Comparison of ENCODE assay signal across 8 cellular contexts in genomic region chr3:107235923-107236315, GRCh38.
DNase-seq lines count a peak whose midpoint lies in the region; ATAC-seq and FAIRE-seq lines count a peak whose summit lies in the region.

No MANE protein-coding gene starts in this region.

- H3K9me3 ChIP-seq in CD4-positive, alpha-beta memory T cell (ENCODE audit: control insufficient read depth in 1 of 2, low read length in 2 of 2), result no peaks in the 10 kb centered on the region
- no peaks in the 10 kb centered on the region for H3K9me3 ChIP-seq in mesodermal cell (ENCODE audit: control insufficient read depth, low read length)

- H3K4me3 Mint-ChIP-seq in CD4-positive, alpha-beta memory T cell, result peak overlapping the region; percentile 6 to 73 (median 49)
- H3K4me3 Mint-ChIP-seq in activated CD4-positive, alpha-beta T cell treated with anti-CD3 and anti-CD28 coated beads, Interleukin-2, amount 10 ng/mL, durations not matched to agents 24 days and 14 days, result peak overlapping the region; percentile 71

- no peak overlapping the region for H3K27ac Mint-ChIP-seq in CD4-positive, alpha-beta memory T cell
- H3K27ac Mint-ChIP-seq in activated CD4-positive, alpha-beta T cell treated with anti-CD3 and anti-CD28 coated beads, Interleukin-2, amount 10 ng/mL, durations not matched to agents 24 days and 14 days, result no peak overlapping the region

- CTCF ChIA-PET in CD4-positive, alpha-beta memory T cell (lab: Charles Lee; ENCODE audit: partially characterized antibody), result interaction anchor here (0.7 to 5.7 kb wide), 37 partner anchors 8 to 1317 kb away, joined by 3 to 49 read pairs (median 4); no protein-coding TSS in a partner anchor

- no peaks in the 10 kb centered on the region for H3K9me3 Mint-ChIP-seq in CD4-positive, alpha-beta memory T cell
- no peaks in the 10 kb centered on the region for H3K9me3 Mint-ChIP-seq in activated CD4-positive, alpha-beta T cell treated with anti-CD3 and anti-CD28 coated beads, Interleukin-2, amount 10 ng/mL, durations not matched to agents 24 days and 14 days

- no peak overlapping the region for H3K27ac ChIP-seq in CD4-positive, alpha-beta memory T cell (ENCODE audit: low read depth, low read length)
- peak overlapping the region; percentile 10 for H3K27ac ChIP-seq in mesodermal cell (ENCODE audit: low read depth, low read length, severe bottlenecking)
- peak overlapping the region; percentile 88 for H3K27ac ChIP-seq in substantia nigra (ENCODE audit: low read depth, low read length, poor library complexity, severe bottlenecking)

- H3K4me1 Mint-ChIP-seq in CD4-positive, alpha-beta memory T cell, result peaks cover 9 to 13% (median 11%) of the 10 kb centered on the region in 4 donors
- H3K4me1 Mint-ChIP-seq in activated CD4-positive, alpha-beta T cell treated with anti-CD3 and anti-CD28 coated beads, Interleukin-2, amount 10 ng/mL, durations not matched to agents 24 days and 14 days, result peaks cover 11% of the 10 kb centered on the region

- H3K4me1 ChIP-seq in CD4-positive, alpha-beta memory T cell (ENCODE audit: insufficient read depth, low read length), result peaks cover 7% of the 10 kb centered on the region
- H3K4me1 ChIP-seq in mesodermal cell (ENCODE audit: control insufficient read depth, insufficient read depth, low read length, poor library complexity, severe bottlenecking), result peaks cover 5% of the 10 kb centered on the region

- FAIRE-seq in endometrium (lab: Jason Lieb, UNC), result peak; percentile 97

- H3K36me3 Mint-ChIP-seq in CD4-positive, alpha-beta memory T cell, result no peaks in the 10 kb centered on the region
- H3K36me3 Mint-ChIP-seq in activated CD4-positive, alpha-beta T cell treated with anti-CD3 and anti-CD28 coated beads, Interleukin-2, amount 10 ng/mL, durations not matched to agents 24 days and 14 days (ENCODE audit: low read depth), result no peaks in the 10 kb centered on the region

- H3K27me3 ChIP-seq in CD4-positive, alpha-beta memory T cell (ENCODE audit: insufficient read depth, low read length), result no peaks in the 10 kb centered on the region

- intact Hi-C loops in CD4-positive, alpha-beta memory T cell (cut with micrococcal nuclease), result loop anchor here (1.0 to 10.0 kb wide), 8 partner anchors 185 to 1316 kb away; no protein-coding TSS in a partner anchor
- intact Hi-C loops in activated CD4-positive, alpha-beta T cell treated with anti-CD3 and anti-CD28 coated beads, Interleukin-2, amount 10 ng/mL, durations not matched to agents 24 days and 14 days (cut with micrococcal nuclease), result loop anchor here (1.0 to 10.0 kb wide), 6 partner anchors 185 to 1241 kb away; no protein-coding TSS in a partner anchor

- POLR2A ChIA-PET in CD4-positive, alpha-beta memory T cell (lab: Charles Lee; ENCODE audit: partially characterized antibody), result interaction anchor here (0.7 kb wide), 1 partner anchor 692 kb away, joined by 4 read pairs; no protein-coding TSS in a partner anchor

- peaks cover 4 to 5% of the 10 kb centered on the region in 2 donors for H3K27me3 Mint-ChIP-seq in CD4-positive, alpha-beta memory T cell
- peaks cover 17% of the 10 kb centered on the region for H3K27me3 Mint-ChIP-seq in activated CD4-positive, alpha-beta T cell treated with anti-CD3 and anti-CD28 coated beads, Interleukin-2, amount 10 ng/mL, durations not matched to agents 24 days and 14 days

- 7 to 11% methylated on average over 3 of the region's 5 CpGs for WGBS in mesodermal cell (ENCODE audit: insufficient coverage in 2 of 2), 2 experiments

- H3K36me3 ChIP-seq in CD4-positive, alpha-beta memory T cell (ENCODE audit: insufficient read depth, low read length), result no peaks in the 10 kb centered on the region
- no peaks in the 10 kb centered on the region for H3K36me3 ChIP-seq in mesodermal cell (ENCODE audit: control insufficient read depth, insufficient read depth, low read length)

- peak; percentile 47 for ATAC-seq in GM19023 (IDR thresholded peaks at IDR 0.05; ENCODE audit: unreplicated experiment)
- peak; percentile 66 for ATAC-seq in HG03378 (IDR thresholded peaks at IDR 0.05; ENCODE audit: unreplicated experiment)

- peak overlapping the region in 1 of 2 donors; percentile 32 for H3K4me3 ChIP-seq in CD4-positive, alpha-beta memory T cell (ENCODE audit: low read length in 2 of 2)
- H3K4me3 ChIP-seq in mesodermal cell (ENCODE audit: extremely low read depth, insufficient read depth, low read length, poor library complexity, severe bottlenecking), result no peak overlapping the region

- peak; percentile 65 to 74 (median 68) for DNase-seq in CD4-positive, alpha-beta memory T cell
- DNase-seq in NCI-H446 (lab: John Stamatoyannopoulos, UW) (peak; percentile 42 to 84), substantia nigra (lab: John Stamatoyannopoulos, UW) (peak in 34 of 49 donors; percentile 13 to 84 (median 44))
- DNase-seq in activated CD4-positive, alpha-beta T cell treated with anti-CD3 and anti-CD28 coated beads, Interleukin-2, amount 10 ng/mL, durations not matched to agents 24 days and 14 days, result peak; percentile 88
